In genomic region chr3:147120029-147120428, GRCh38 we compare ENCODE assay signal across 10 cellular contexts.
DNase-seq lines count a peak whose midpoint lies in the region; ATAC-seq and TF ChIP-seq lines count a peak whose summit lies in the region.
"Had no signal": no experiment of that assay in that cellular context is flagged by ENCODE, and none has a peak within 500 bp of the region (broad histone marks: within the 10 kb centered on the region; RNA-seq: fewer than 3 reads in every experiment).

No MANE protein-coding gene starts in this region.

- no peak for DNase-seq in activated CD8-positive, alpha-beta T cell treated with anti-CD3 and anti-CD28 coated beads for 36 hours
- no peak for DNase-seq in activated CD8-positive, alpha-beta T cell treated with anti-CD3 and anti-CD28 coated beads, Interleukin-2, amount 10 ng/mL, durations not matched to agents 7 days and 5 days
- DNase-seq in fibroblast of mammary gland (ENCODE audit: low read depth) (peak; percentile 43), type B pancreatic cell (ENCODE audit: extremely low spot score, unreplicated experiment) (no peak), DMS79 treated with DMSO at 0.1 percent for 48 hours (lab: John Stamatoyannopoulos, UW) (no peak)
- DNase-seq in activated effector memory CD4-positive, alpha-beta T cell treated with Interleukin-2 at 50 U/mL for 16 hours: no peak
- no peak for DNase-seq in activated T-cell treated with anti-CD3 and anti-CD28 coated beads, Interleukin-2, amount 50 U/mL, for 48 hours
- DNase-seq: activated naive CD8-positive, alpha-beta T cell treated with anti-CD3 and anti-CD28 coated beads, Interleukin-2, amount 50 U/mL, for 24 hours; Peyer's patch had no signal

- no peak overlapping the region for H3K27ac ChIP-seq in OCI-LY3 (ENCODE audit: low read length)
- H3K27ac ChIP-seq: Peyer's patch had no signal

- no peaks in the 10 kb centered on the region for H4K20me1 ChIP-seq in OCI-LY3 (ENCODE audit: insufficient read depth, low read length)

- peak; percentile 9 for TF ChIP-seq CTCF in activated CD8-positive, alpha-beta T cell treated with anti-CD3 and anti-CD28 coated beads for 36 hours (IDR thresholded peaks at IDR 0.05)
- TF ChIP-seq CTCF in OCI-LY3 (IDR thresholded peaks at IDR 0.05; ENCODE audit: low read depth, low read length) (peak; percentile 72), fibroblast of mammary gland (conservative IDR thresholded peaks at IDR 0.05; ENCODE audit: control insufficient read depth, insufficient read depth, low read depth, low read length) (peak; percentile 58), type B pancreatic cell (conservative IDR thresholded peaks at IDR 0.05) (peak; percentile 76)

- H3K4me3 Mint-ChIP-seq in activated CD8-positive, alpha-beta T cell treated with anti-CD3 and anti-CD28 coated beads for 36 hours: no peak overlapping the region
- no peak overlapping the region for H3K4me3 Mint-ChIP-seq in activated CD8-positive, alpha-beta T cell treated with anti-CD3 and anti-CD28 coated beads, Interleukin-2, amount 10 ng/mL, durations not matched to agents 7 days and 5 days
- H3K4me3 Mint-ChIP-seq in type B pancreatic cell: no peak overlapping the region
- H3K4me3 Mint-ChIP-seq: activated naive CD8-positive, alpha-beta T cell treated with anti-CD3 and anti-CD28 coated beads, Interleukin-2, amount 50 U/mL, for 24 hours had no signal

- no peaks in the 10 kb centered on the region for H3K79me2 ChIP-seq in OCI-LY3 (ENCODE audit: low read length)

- no peaks in the 10 kb centered on the region for H3K27me3 Mint-ChIP-seq in activated CD8-positive, alpha-beta T cell treated with anti-CD3 and anti-CD28 coated beads for 36 hours
- no peaks in the 10 kb centered on the region for H3K27me3 Mint-ChIP-seq in activated CD8-positive, alpha-beta T cell treated with anti-CD3 and anti-CD28 coated beads, Interleukin-2, amount 10 ng/mL, durations not matched to agents 7 days and 5 days (ENCODE audit: low read depth)
- H3K27me3 Mint-ChIP-seq in type B pancreatic cell: peaks cover 3% of the 10 kb centered on the region
- H3K27me3 Mint-ChIP-seq: activated naive CD8-positive, alpha-beta T cell treated with anti-CD3 and anti-CD28 coated beads, Interleukin-2, amount 50 U/mL, for 24 hours had no signal

- H3K9me3 Mint-ChIP-seq in activated CD8-positive, alpha-beta T cell treated with anti-CD3 and anti-CD28 coated beads for 36 hours: peaks cover 2% of the 10 kb centered on the region
- no peaks in the 10 kb centered on the region for H3K9me3 Mint-ChIP-seq in activated CD8-positive, alpha-beta T cell treated with anti-CD3 and anti-CD28 coated beads, Interleukin-2, amount 10 ng/mL, durations not matched to agents 7 days and 5 days (ENCODE audit: insufficient read depth)
- no peaks in the 10 kb centered on the region for H3K9me3 Mint-ChIP-seq in type B pancreatic cell
- H3K9me3 Mint-ChIP-seq: activated naive CD8-positive, alpha-beta T cell treated with anti-CD3 and anti-CD28 coated beads, Interleukin-2, amount 50 U/mL, for 24 hours had no signal

- no peaks in the 10 kb centered on the region for H3K9me3 ChIP-seq in OCI-LY3 (ENCODE audit: insufficient read depth, low read length)
- H3K9me3 ChIP-seq: Peyer's patch had no signal

- H3K9ac ChIP-seq in OCI-LY3 (ENCODE audit: low read length): no peak overlapping the region

- no peak overlapping the region for H3K4me3 ChIP-seq in OCI-LY3 (ENCODE audit: low read length)
- H3K4me3 ChIP-seq in fibroblast of mammary gland (ENCODE audit: control insufficient read depth, low read depth, low read length): no peak overlapping the region
- H3K4me3 ChIP-seq: Peyer's patch had no signal

- H3K27ac Mint-ChIP-seq in activated CD8-positive, alpha-beta T cell treated with anti-CD3 and anti-CD28 coated beads for 36 hours: no peak overlapping the region
- H3K27ac Mint-ChIP-seq in activated CD8-positive, alpha-beta T cell treated with anti-CD3 and anti-CD28 coated beads, Interleukin-2, amount 10 ng/mL, durations not matched to agents 7 days and 5 days: no peak overlapping the region
- H3K27ac Mint-ChIP-seq in type B pancreatic cell: no peak overlapping the region
- H3K27ac Mint-ChIP-seq: activated naive CD8-positive, alpha-beta T cell treated with anti-CD3 and anti-CD28 coated beads, Interleukin-2, amount 50 U/mL, for 24 hours had no signal

- intact Hi-C loops in activated CD8-positive, alpha-beta T cell treated with anti-CD3 and anti-CD28 coated beads for 36 hours (cut with micrococcal nuclease): no loop called here

- H3K4me1 Mint-ChIP-seq in activated CD8-positive, alpha-beta T cell treated with anti-CD3 and anti-CD28 coated beads for 36 hours (ENCODE audit: low read depth): no peaks in the 10 kb centered on the region
- H3K4me1 Mint-ChIP-seq in activated CD8-positive, alpha-beta T cell treated with anti-CD3 and anti-CD28 coated beads, Interleukin-2, amount 10 ng/mL, durations not matched to agents 7 days and 5 days (ENCODE audit: low read depth): no peaks in the 10 kb centered on the region
- no peaks in the 10 kb centered on the region for H3K4me1 Mint-ChIP-seq in type B pancreatic cell (ENCODE audit: unreplicated experiment)
- H3K4me1 Mint-ChIP-seq: activated naive CD8-positive, alpha-beta T cell treated with anti-CD3 and anti-CD28 coated beads, Interleukin-2, amount 50 U/mL, for 24 hours had no signal

- H3K4me2 ChIP-seq in OCI-LY3 (ENCODE audit: low read length): no peak overlapping the region

- H3K4me1 ChIP-seq in OCI-LY3 (ENCODE audit: low read length): no peaks in the 10 kb centered on the region
- H3K4me1 ChIP-seq: Peyer's patch had no signal

- CTCF ChIA-PET in activated CD8-positive, alpha-beta T cell treated with anti-CD3 and anti-CD28 coated beads for 36 hours (lab: Charles Lee): no interaction called here
- CTCF ChIA-PET in activated CD8-positive, alpha-beta T cell treated with anti-CD3 and anti-CD28 coated beads, Interleukin-2, amount 10 ng/mL, durations not matched to agents 7 days and 5 days (lab: Charles Lee): no interaction called here

- H3K36me3 ChIP-seq in OCI-LY3 (replicated peaks; ENCODE audit: low read depth, low read length): no peaks in the 10 kb centered on the region
- H3K36me3 ChIP-seq: Peyer's patch had no signal

- no peaks in the 10 kb centered on the region for H3K27me3 ChIP-seq in OCI-LY3 (ENCODE audit: low read depth, low read length)
- H3K27me3 ChIP-seq: Peyer's patch had no signal

- ATAC-seq in activated CD8-positive, alpha-beta T cell treated with anti-CD3 and anti-CD28 coated beads for 36 hours: no peak
- no peak for ATAC-seq in activated CD8-positive, alpha-beta T cell treated with anti-CD3 and anti-CD28 coated beads, Interleukin-2, amount 10 ng/mL, durations not matched to agents 7 days and 5 days
- ATAC-seq: activated naive CD8-positive, alpha-beta T cell treated with anti-CD3 and anti-CD28 coated beads, Interleukin-2, amount 50 U/mL, for 24 hours had no signal

- no peak overlapping the region for H2AFZ ChIP-seq in OCI-LY3 (ENCODE audit: low read depth, low read length)

- H3K36me3 Mint-ChIP-seq in activated CD8-positive, alpha-beta T cell treated with anti-CD3 and anti-CD28 coated beads for 36 hours (ENCODE audit: low read depth): no peaks in the 10 kb centered on the region
- H3K36me3 Mint-ChIP-seq in activated CD8-positive, alpha-beta T cell treated with anti-CD3 and anti-CD28 coated beads, Interleukin-2, amount 10 ng/mL, durations not matched to agents 7 days and 5 days (ENCODE audit: low read depth): no peaks in the 10 kb centered on the region
- H3K36me3 Mint-ChIP-seq in type B pancreatic cell: no peaks in the 10 kb centered on the region

- POLR2A ChIA-PET in activated CD8-positive, alpha-beta T cell treated with anti-CD3 and anti-CD28 coated beads for 36 hours (lab: Charles Lee): no interaction called here
- POLR2A ChIA-PET in activated CD8-positive, alpha-beta T cell treated with anti-CD3 and anti-CD28 coated beads, Interleukin-2, amount 10 ng/mL, durations not matched to agents 7 days and 5 days (lab: Charles Lee): no interaction called here

Comparison
In these comparisons a context has a peak if more than half of its experiments do, and no peak if none do; other contexts are left out.
1. CTCF ChIP-seq: peak in every context shown above with its lines; median percentile 76 in type B pancreatic cell; 72 in OCI-LY3; 58 in fibroblast of mammary gland; 9 in activated CD8-positive, alpha-beta T cell treated with anti-CD3 and anti-CD28 coated beads for 36 hours.